Comparison of ENCODE assay signal across 11 cellular contexts in the genomic region with DNA sequence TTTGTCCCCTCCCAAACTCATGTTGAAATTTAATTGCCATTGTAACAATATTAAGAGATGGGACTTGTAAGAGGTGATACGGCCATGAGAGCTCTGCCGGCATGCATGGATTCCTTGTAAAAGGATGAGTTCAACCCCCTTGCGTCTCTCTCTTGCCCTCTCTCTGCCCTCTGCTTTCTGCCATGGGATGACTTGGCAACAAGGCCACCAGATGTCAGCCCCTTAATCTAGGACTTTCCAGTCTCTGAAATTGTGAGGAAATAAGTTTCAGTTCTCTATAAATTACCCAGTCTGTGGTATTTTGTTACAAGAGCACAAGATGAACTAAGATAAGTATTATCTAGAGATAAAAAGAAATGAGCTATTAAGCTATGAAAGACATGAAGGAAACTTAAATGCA.
A peak's percentile ranks its signal among the peaks of the same experiment; 100 is the strongest.
DNase-seq lines count a peak whose midpoint lies in the region; ATAC-seq and TF ChIP-seq lines count a peak whose summit lies in the region.
"Had no signal": no experiment of that assay in that cellular context is flagged by ENCODE, and none has a peak within 500 bp of the region (broad histone marks: within the 10 kb centered on the region; RNA-seq: fewer than 3 reads in every experiment).

No MANE protein-coding gene starts in this region.

- no peak overlapping the region for H3K4me3 ChIP-seq in fibroblast of villous mesenchyme (ENCODE audit: low read depth, low read length)
- H3K4me3 ChIP-seq: transverse colon had no signal

- no peak for TF ChIP-seq CTCF in fibroblast of villous mesenchyme (IDR thresholded peaks at IDR 0.05; ENCODE audit: insufficient read depth, low read depth, low read length)

- peak; percentile 49 for ATAC-seq in GM18505 (IDR thresholded peaks at IDR 0.05; ENCODE audit: unreplicated experiment)
- peak; percentile 49 for ATAC-seq in GM21529 (IDR thresholded peaks at IDR 0.05; ENCODE audit: unreplicated experiment)
- peak; percentile 59 for ATAC-seq in HG03460 (IDR thresholded peaks at IDR 0.05; ENCODE audit: unreplicated experiment)

- intact Hi-C loops in posterior cingulate gyrus (cut with DNase I), result no loop called here

- DNase-seq in fibroblast of villous mesenchyme (ENCODE audit: low read depth), result peak; percentile 70
- DNase-seq in posterior cingulate gyrus, result no peak
- no peak for DNase-seq in mucosa of gallbladder (ENCODE audit: low spot score)
- no peak for DNase-seq in NCI-H748 treated with DMSO at 0.1 percent for 48 hours (lab: John Stamatoyannopoulos, UW)
- no peak for DNase-seq in SHP77 treated with DMSO at 0.1 percent for 48 hours (lab: John Stamatoyannopoulos, UW)
- DNase-seq: activated CD4-positive, alpha-beta T cell treated with anti-CD3 and anti-CD28 coated beads, Interleukin-2, amount 10 ng/mL, durations not matched to agents 24 days and 14 days; NCI-H187 treated with DMSO at 0.1 percent for 48 hours; transverse colon had no signal

- TF ChIP-seq POLR2A in GM18505 (IDR thresholded peaks at IDR 0.05; ENCODE audit: borderline replicate concordance, extremely low read depth, insufficient read depth, insufficient read length), result no peak
